Comparison of ENCODE assay signal across 29 cellular contexts in genomic region chr5:121009058-121009457, GRCh38.
"Had no signal": no experiment of that assay in that cellular context is flagged by ENCODE, and none has a peak within 500 bp of the region (broad histone marks: within the 10 kb centered on the region; RNA-seq: fewer than 3 reads in every experiment).

No MANE protein-coding gene starts in this region.

- H3K9me3 ChIP-seq: ascending aorta, esophagus muscularis mucosa, gastrocnemius medialis had no signal

- H3K27ac ChIP-seq: ascending aorta, brain microvascular endothelial cell, esophagus muscularis mucosa, foreskin keratinocyte, gastrocnemius medialis, VCaP had no signal

- DNase-seq: activated CD4-positive, alpha-beta memory T cell treated with anti-CD3 and anti-CD28 coated beads, Interleukin-2, amount 10 ng/mL, durations not matched to agents 7 days and 5 days; activated CD4-positive, alpha-beta T cell treated with anti-CD3 and anti-CD28 coated beads for 1 hour; activated CD4-positive, alpha-beta T cell treated with anti-CD3 and anti-CD28 coated beads for 4 hours; activated CD4-positive, alpha-beta T cell treated with anti-CD3 and anti-CD28 coated beads, Interleukin-2, amount 10 ng/mL, durations not matched to agents 7 days and 5 days; activated CD4-positive, alpha-beta T cell treated with anti-CD3 and anti-CD28 coated beads, Interleukin-2, amount 50 U/mL, for 4 hours; activated CD8-positive, alpha-beta memory T cell treated with anti-CD3 and anti-CD28 coated beads, Interleukin-2, amount 50 U/mL, for 48 hours; activated gamma-delta T cell; activated naive CD4-positive, alpha-beta T cell; activated naive CD4-positive, alpha-beta T cell treated with anti-CD3 and anti-CD28 coated beads, Interleukin-2, amount 10 ng/mL, durations not matched to agents 7 days and 5 days; activated naive CD8-positive, alpha-beta T cell treated with anti-CD3 and anti-CD28 coated beads, Interleukin-2, amount 10 ng/mL, durations not matched to agents 7 days and 5 days; activated T-cell treated with anti-CD3 and anti-CD28 coated beads for 4 hours; activated T-cell treated with anti-CD3 and anti-CD28 coated beads, Interleukin-2, amount 50 U/mL, for 24 hours; activated T-cell treated with anti-CD3 and anti-CD28 coated beads, Interleukin-2, amount 50 U/mL, for 72 hours; brain microvascular endothelial cell; caudate nucleus; cortex of kidney; dermis blood vessel endothelial cell; effector CD4-positive, alpha-beta T cell; effector memory CD8-positive, alpha-beta T cell; erythroblast; foreskin keratinocyte; gastrocnemius medialis; glutamatergic neuron; T-helper 2 cell had no signal

- ATAC-seq: activated naive CD4-positive, alpha-beta T cell treated with anti-CD3 and anti-CD28 coated beads, Interleukin-2, amount 50 U/mL, for 72 hours; activated T-cell treated with anti-CD3 and anti-CD28 coated beads, Interleukin-2, amount 50 U/mL, for 72 hours; effector memory CD8-positive, alpha-beta T cell; foreskin keratinocyte; gastrocnemius medialis; WTC11 had no signal

- H3K36me3 ChIP-seq: ascending aorta, brain microvascular endothelial cell, esophagus muscularis mucosa, gastrocnemius medialis had no signal

- H3K4me1 ChIP-seq: ascending aorta, esophagus muscularis mucosa, foreskin keratinocyte, gastrocnemius medialis had no signal

- H3K4me3 ChIP-seq: ascending aorta, esophagus muscularis mucosa, gastrocnemius medialis had no signal

- H3K27me3 ChIP-seq: ascending aorta, brain microvascular endothelial cell, esophagus muscularis mucosa, foreskin keratinocyte, gastrocnemius medialis had no signal
